Comparison of ENCODE assay signal across 17 cellular contexts in the genomic region with DNA sequence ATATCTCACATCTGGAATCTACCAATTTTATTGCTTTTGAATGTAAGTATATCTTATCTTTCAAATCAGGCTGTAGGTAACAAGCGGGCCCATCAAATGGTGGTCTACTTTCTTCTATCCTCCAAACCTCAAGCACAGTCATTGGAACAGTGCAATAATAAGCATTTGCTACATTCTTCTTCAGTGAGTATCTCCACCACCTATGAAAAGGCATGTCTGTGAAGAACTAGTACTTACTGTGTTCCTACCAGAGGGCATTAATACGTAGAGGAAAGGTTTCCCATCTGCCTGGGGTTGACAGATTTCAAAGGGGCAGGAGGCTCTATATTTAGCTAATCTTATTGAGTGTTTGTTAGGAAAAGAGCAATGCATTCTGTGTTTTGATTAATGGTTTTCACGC.
"Had no signal": no experiment of that assay in that cellular context is flagged by ENCODE, and none has a peak within 500 bp of the region (broad histone marks: within the 10 kb centered on the region; RNA-seq: fewer than 3 reads in every experiment).

No MANE protein-coding gene starts in this region.

- H3K27me3 ChIP-seq: SJCRH30 had no signal

- DNase-seq: KBM-7, MV-4-11, NCI-H1048, NCI-H1105 treated with DMSO at 0.1 percent for 48 hours, NCI-H1417 treated with DMSO at 0.1 percent for 48 hours, NCI-H146, NCI-H1694 treated with DMSO at 0.1 percent for 48 hours, NCI-H1930, NCI-H2081, NCI-H2107, NCI-H2227 treated with DMSO at 0.1 percent for 48 hours, NCI-H526, PC-3, SHP77 treated with DMSO at 0.1 percent for 48 hours, SJCRH30 had no signal

- H3K4me3 ChIP-seq: SJCRH30, SK-N-MC had no signal

- FAIRE-seq: HTR-8/SVneo had no signal

- H3K36me3 ChIP-seq: SJCRH30 had no signal
